In genomic region chr1:77413541-77414335, GRCh38 we compare ENCODE assay signal across 11 cellular contexts.
A peak's percentile ranks its signal among the peaks of the same experiment; 100 is the strongest.
DNase-seq lines count a peak whose midpoint lies in the region; ATAC-seq and TF ChIP-seq lines count a peak whose summit lies in the region.
"Had no signal": no experiment of that assay in that cellular context is flagged by ENCODE, and none has a peak within 500 bp of the region (broad histone marks: within the 10 kb centered on the region; RNA-seq: fewer than 3 reads in every experiment).

No MANE protein-coding gene starts in this region.

- no peaks in the 10 kb centered on the region for H3K27me3 ChIP-seq in right atrium auricular region

- TF ChIP-seq CTCF in right atrium auricular region (IDR thresholded peaks at IDR 0.05) = no peak

- H3K36me3 ChIP-seq in right atrium auricular region = no peaks in the 10 kb centered on the region

- H3K4me1 ChIP-seq in right atrium auricular region = no peaks in the 10 kb centered on the region
- H3K4me1 ChIP-seq: parathyroid adenoma had no signal

- no peak for DNase-seq in Right ventricle myocardium superior
- no peak for DNase-seq in right atrium auricular region (ENCODE audit: low spot score)
- DNase-seq in NOMO-1 (lab: John Stamatoyannopoulos, UW; ENCODE audit: unreplicated experiment in 2 of 2) = peak; percentile 78 to 81
- no peak for DNase-seq in DMS 273 treated with DMSO at 0.1 percent for 48 hours (lab: John Stamatoyannopoulos, UW)
- DNase-seq in HPDE6-E6E7 (ENCODE audit: extremely low spot score) = no peak
- no peak for DNase-seq in superior temporal gyrus (ENCODE audit: extremely low spot score)
- DNase-seq: activated CD4-positive, alpha-beta T cell treated with anti-CD3 and anti-CD28 coated beads for 48 hours; substantia nigra had no signal

- intact Hi-C loops in Right ventricle myocardium superior (cut with DNase I) = no loop called here

- ATAC-seq in Right ventricle myocardium superior (ENCODE audit: poor library complexity) (peak; percentile 52), HG02884 (IDR thresholded peaks at IDR 0.05; ENCODE audit: unreplicated experiment) (peak; percentile 83)

- no peak overlapping the region for H3K4me3 ChIP-seq in right atrium auricular region

- H3K27ac ChIP-seq in right atrium auricular region (no peak overlapping the region), temporal lobe (ENCODE audit: low read depth, low read length) (peak overlapping the region; percentile 47)
- H3K27ac ChIP-seq: parathyroid adenoma had no signal

- H3K9me3 ChIP-seq in right atrium auricular region = no peaks in the 10 kb centered on the region

Comparison
In these comparisons a context has a peak if more than half of its experiments do, and no peak if none do; other contexts are left out.
1. DNase-seq: peak in NOMO-1 (2 of 2); none in Right ventricle myocardium superior (single experiment), right atrium auricular region (single experiment), DMS 273 treated with DMSO at 0.1 percent for 48 hours (single experiment), HPDE6-E6E7 (single experiment) and superior temporal gyrus (single experiment).